ENCODE assay signal across 12 cellular contexts in the genomic region with DNA sequence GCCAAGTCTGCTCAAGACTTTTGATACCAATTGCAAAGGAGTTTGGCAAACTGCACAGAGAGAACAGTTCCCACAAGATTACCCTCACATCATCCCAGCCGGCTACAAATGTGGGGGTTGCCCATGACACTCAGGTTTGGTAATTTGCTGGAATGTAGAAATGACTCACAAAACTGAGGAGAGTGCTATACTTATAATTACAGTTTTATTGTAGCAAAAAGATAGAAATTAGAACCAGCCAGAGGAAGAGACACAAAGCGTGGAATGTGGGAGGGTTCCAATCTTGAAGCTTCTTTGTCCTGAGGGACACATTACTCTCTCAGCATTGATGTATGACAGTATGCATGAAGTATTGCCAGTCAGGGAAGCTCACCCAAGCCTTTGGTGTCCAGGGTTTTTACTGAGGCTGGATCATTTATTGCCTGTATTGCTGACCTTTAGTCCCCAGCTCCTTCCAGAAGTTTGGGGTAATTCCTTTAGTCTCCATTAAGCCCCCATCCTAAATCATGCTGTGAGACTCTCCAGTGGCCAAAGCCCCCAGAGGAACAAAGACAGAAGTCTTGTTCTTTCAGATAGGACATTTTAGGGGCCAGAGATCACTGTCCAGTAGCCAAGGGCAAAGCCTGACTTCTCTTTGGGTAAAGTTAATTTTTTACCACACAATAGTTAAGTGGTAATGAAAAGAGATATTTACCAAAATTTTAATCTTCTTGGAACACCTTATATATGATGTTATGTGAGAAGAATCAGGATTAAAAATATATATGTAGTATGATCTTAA. TPM values are rescaled to one million over a fixed set of nuclear protein-coding genes. Genes with fewer than 3 reads are reported as not detected.
A peak's percentile ranks its signal among the peaks of the same experiment; 100 is the strongest.
DNase-seq lines count a peak whose midpoint lies in the region; ATAC-seq, FAIRE-seq and TF ChIP-seq lines count a peak whose summit lies in the region.
"Had no signal": no experiment of that assay in that cellular context is flagged by ENCODE, and none has a peak within 500 bp of the region (broad histone marks: within the 10 kb centered on the region; RNA-seq: fewer than 3 reads in every experiment).

No MANE protein-coding gene starts in this region.

- H3K27ac ChIP-seq in aorta (ENCODE audit: low read depth in 1 of 2, low read length in 2 of 2) = no peak overlapping the region

- H3K36me3 ChIP-seq in aorta (ENCODE audit: control insufficient read depth in 1 of 2, insufficient read depth in 2 of 2, low read length in 1 of 2) = peaks cover 0 to 8% of the 10 kb centered on the region in 2 donors

- peak; percentile 81 for DNase-seq in AG09309 (ENCODE audit: low read depth)
- DNase-seq in HTR-8/SVneo (ENCODE audit: insufficient read length, low spot score) = peak; percentile 51
- DNase-seq in cardiac fibroblast (ENCODE audit: low read depth in 2 of 2) = peak; percentile 83 to 92
- peak; percentile 79 for DNase-seq in myocyte (ENCODE audit: low read depth)
- no peak for DNase-seq in posterior vena cava (ENCODE audit: low spot score)
- DNase-seq in aorta = no peak
- DNase-seq: activated CD4-positive, alpha-beta T cell treated with anti-CD3 and anti-CD28 coated beads for 4 hours; activated naive CD8-positive, alpha-beta T cell treated with anti-CD3 and anti-CD28 coated beads for 36 hours; H7; NCI-H2107 had no signal

- 61 to 64% methylated on average over 2 of the region's 2 CpGs for WGBS in aorta, 2 donors

- TF ChIP-seq CTCF in AG09309 (IDR thresholded peaks at IDR 0.05; ENCODE audit: control insufficient read depth, insufficient read depth, low read depth, low read length, missing control alignments) (no peak), cardiac fibroblast (IDR thresholded peaks at IDR 0.05; ENCODE audit: low read depth, low read length) (no peak)

- H3K9me3 ChIP-seq in aorta (ENCODE audit: control insufficient read depth, low read length) = no peaks in the 10 kb centered on the region

- H3K4me1 ChIP-seq in aorta (ENCODE audit: control insufficient read depth in 1 of 2, insufficient read depth in 2 of 2, low read length in 2 of 2) = no peaks in the 10 kb centered on the region

- H3K4me3 ChIP-seq in AG09309 (ENCODE audit: control insufficient read depth, low read depth, low read length) (no peak overlapping the region), cardiac fibroblast (replicated peaks in 1 of 2; ENCODE audit: low read depth in 2 of 2, low read length in 2 of 2) (no peak overlapping the region), aorta (ENCODE audit: low read length in 2 of 2) (no peak overlapping the region)

- ATAC-seq in HG03280 (IDR thresholded peaks at IDR 0.05; ENCODE audit: unreplicated experiment) (no peak), GM21723 (IDR thresholded peaks at IDR 0.05; ENCODE audit: unreplicated experiment) (no peak), aorta (ENCODE audit: low FRiP score) (no peak)

- no peaks in the 10 kb centered on the region for H3K27me3 ChIP-seq in aorta (ENCODE audit: control insufficient read depth in 1 of 2, insufficient read depth in 2 of 2, low read length in 1 of 2)

- FAIRE-seq in HTR-8/SVneo (lab: Jason Lieb, UNC) = no peak

- intact Hi-C loops in posterior vena cava (cut with DNase I) (no loop called here), aorta (cut with DNase I) (no loop called here)

RNA-seq across cellular contexts. Expression of a gene that starts 9.9 kb away (rescaled TPM):
- total RNA-seq in myocyte = 40.1 and 40.7 TPM in 2 replicates
- 9.2 TPM for polyA plus RNA-seq in myocyte (2012)
- total RNA-seq in posterior vena cava = 10 to 100 TPM; 18.5 to 22.6 TPM
- 10 to 100 TPM; 25.9 to 32.8 TPM for total RNA-seq in aorta
- 10 to 100 TPM; 10.9 to 19.1 TPM for polyA plus RNA-seq in aorta

RNA-seq across cellular contexts. Expression of a gene that starts 57.6 kb away (rescaled TPM):
- 63.6 and 73.4 TPM in 2 replicates for total RNA-seq in myocyte
- 90.9 TPM for polyA plus RNA-seq in myocyte (2012)
- 10 to 100 TPM; 61.2 to 69.4 TPM for total RNA-seq in posterior vena cava
- 10 to 100 TPM; 49.7 to 53.9 TPM for total RNA-seq in aorta
- 10 to 100 TPM; 18.2 to 22.9 TPM for polyA plus RNA-seq in aorta

Comparison
In these comparisons a context has a peak if more than half of its experiments do, and no peak if none do; other contexts are left out.
1. DNase-seq: peak in AG09309 (single experiment), HTR-8/SVneo (single experiment), cardiac fibroblast (2 of 2) and myocyte (single experiment); none in posterior vena cava (single experiment) and aorta (0 of 2).